ENCODE assay signal across 28 cellular contexts in genomic region chr3:30843950-30844349, GRCh38.
"Had no signal": no experiment of that assay in that cellular context is flagged by ENCODE, and none has a peak within 500 bp of the region (broad histone marks: within the 10 kb centered on the region; RNA-seq: fewer than 3 reads in every experiment).

No MANE protein-coding gene starts in this region.

- ATAC-seq: activated CD4-positive, CD25-positive, alpha-beta regulatory T cell treated with anti-CD3 and anti-CD28 coated beads, Interleukin-2, amount 50 U/mL, for 24 hours; activated CD8-positive, alpha-beta T cell treated with anti-CD3 and anti-CD28 coated beads for 36 hours; activated T-cell treated with anti-CD3 and anti-CD28 coated beads, Interleukin-2, amount 50 U/mL, for 4 hours; activated T-helper 17 cell treated with anti-CD3 and anti-CD28 coated beads, Interleukin-2, amount 50 U/mL, for 72 hours; effector memory CD8-positive, alpha-beta T cell; foreskin keratinocyte; gastrocnemius medialis; T-cell; T-helper 17 cell had no signal

- DNase-seq: activated B cell treated with CpG ODN at 0.5 μM for 24 hours; activated CD4-positive, alpha-beta T cell treated with anti-CD3 and anti-CD28 coated beads for 48 hours; activated CD4-positive, alpha-beta T cell treated with anti-CD3 and anti-CD28 coated beads, Interleukin-2, amount 50 U/mL, for 1 hour; activated CD4-positive, alpha-beta T cell treated with anti-CD3 and anti-CD28 coated beads, Interleukin-2, amount 50 U/mL, for 48 hours; activated CD8-positive, alpha-beta memory T cell treated with anti-CD3 and anti-CD28 coated beads for 24 hours; activated CD8-positive, alpha-beta T cell treated with anti-CD3 and anti-CD28 coated beads for 36 hours; activated effector memory CD4-positive, alpha-beta T cell treated with Interleukin-2 at 50 U/mL for 16 hours; activated gamma-delta T cell treated with Interleukin-2 at 50 U/mL for 16 hours; activated naive CD4-positive, alpha-beta T cell treated with anti-CD3 and anti-CD28 coated beads, Interleukin-2, amount 50 U/mL, for 16 hours; activated naive CD4-positive, alpha-beta T cell treated with Interleukin-2 at 50 U/mL for 16 hours; activated T-cell treated with anti-CD3 and anti-CD28 coated beads, Interleukin-2, amount 50 U/mL, for 4 hours; amniotic stem cell; brain microvascular endothelial cell; caudate nucleus; cortex of kidney; dermis blood vessel endothelial cell; effector CD4-positive, alpha-beta T cell; effector memory CD8-positive, alpha-beta T cell; erythroblast; foreskin keratinocyte; gastrocnemius medialis; glutamatergic neuron; T-cell; T-helper 17 cell; T1000; WERI-Rb-1 had no signal
